In the genomic region with DNA sequence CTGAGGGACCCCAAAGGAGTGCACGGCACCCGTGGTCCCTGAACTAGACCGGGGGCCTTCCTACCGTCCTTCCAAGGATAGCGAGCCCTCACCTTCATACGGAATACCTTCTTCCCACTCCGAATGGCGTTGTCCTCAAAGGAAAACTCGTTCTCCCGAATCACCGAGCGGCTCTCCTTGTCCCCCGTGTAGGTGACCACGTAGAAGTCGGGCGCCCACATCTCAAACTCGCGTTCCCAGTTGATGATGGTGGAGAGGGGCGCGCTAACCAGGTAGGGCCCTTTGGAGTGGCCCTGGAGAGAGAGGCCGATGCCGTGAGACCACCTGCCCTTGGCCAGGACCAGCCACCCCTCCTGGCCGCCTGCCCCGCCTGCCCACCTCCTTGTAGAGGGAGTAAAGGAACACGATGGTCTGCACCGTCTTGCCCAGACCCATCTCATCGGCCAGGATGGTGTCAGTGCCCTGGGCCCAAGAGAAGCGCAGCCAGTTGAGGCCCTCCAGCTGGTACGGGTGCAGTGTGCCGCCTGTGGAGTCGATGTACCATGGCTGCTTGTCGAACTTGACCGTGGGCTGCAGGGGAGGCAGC, we compare ENCODE assay signal across 16 cellular contexts. TPM values are rescaled to one million over a fixed set of nuclear protein-coding genes. Genes with fewer than 3 reads are reported as not detected.
DNase-seq lines count a peak whose midpoint lies in the region; ATAC-seq lines count a peak whose summit lies in the region.
"Had no signal": no experiment of that assay in that cellular context is flagged by ENCODE, and none has a peak within 500 bp of the region (broad histone marks: within the 10 kb centered on the region; RNA-seq: fewer than 3 reads in every experiment).

No MANE protein-coding gene starts in this region.

- H3K4me3 Mint-ChIP-seq in stimulated activated naive CD8-positive, alpha-beta T cell treated with anti-CD3 and anti-CD28 coated beads, Interleukin-15, amount 100 ng/mL, for 72 hours: no peak overlapping the region
- H3K4me3 Mint-ChIP-seq: CD8-positive, alpha-beta T cell had no signal

- peak; percentile 3 for ATAC-seq in stimulated activated naive CD8-positive, alpha-beta T cell treated with anti-CD3 and anti-CD28 coated beads, Interleukin-15, amount 100 ng/mL, for 72 hours
- no peak for ATAC-seq in stimulated activated naive CD8-positive, alpha-beta T cell treated with anti-CD3 and anti-CD28 coated beads, Interleukin-15, Interleukin-2, amounts not matched to agents 100 U/mL and 50 U/mL, for 24 hours
- ATAC-seq in HG02610 (IDR thresholded peaks at IDR 0.05; ENCODE audit: unreplicated experiment): no peak
- ATAC-seq: CD8-positive, alpha-beta T cell had no signal

- H3K27ac ChIP-seq in angular gyrus (ENCODE audit: low read depth, low read length) (peak overlapping the region; percentile 77), temporal lobe (ENCODE audit: low read depth, low read length) (peak overlapping the region; percentile 61)
- H3K27ac ChIP-seq: A549, C4-2B had no signal

- no peaks in the 10 kb centered on the region for H3K27me3 Mint-ChIP-seq in stimulated activated naive CD8-positive, alpha-beta T cell treated with anti-CD3 and anti-CD28 coated beads, Interleukin-15, amount 100 ng/mL, for 72 hours

- no peak for DNase-seq in stimulated activated naive CD8-positive, alpha-beta T cell treated with anti-CD3 and anti-CD28 coated beads, Interleukin-15, amount 100 ng/mL, for 72 hours
- no peak for DNase-seq in stimulated activated naive CD8-positive, alpha-beta T cell treated with anti-CD3 and anti-CD28 coated beads, Interleukin-15, Interleukin-2, amounts not matched to agents 100 U/mL and 50 U/mL, for 24 hours
- no peak for DNase-seq in pons (ENCODE audit: low spot score)
- DNase-seq: 8988T; ACHN; AML-193; BE2C; CD8-positive, alpha-beta T cell; DND-41; GOT3 had no signal

- H3K4me1 Mint-ChIP-seq in stimulated activated naive CD8-positive, alpha-beta T cell treated with anti-CD3 and anti-CD28 coated beads, Interleukin-15, amount 100 ng/mL, for 72 hours: no peaks in the 10 kb centered on the region

- H3K27ac Mint-ChIP-seq in stimulated activated naive CD8-positive, alpha-beta T cell treated with anti-CD3 and anti-CD28 coated beads, Interleukin-15, amount 100 ng/mL, for 72 hours: no peak overlapping the region
- H3K27ac Mint-ChIP-seq: CD4-positive, CD25-positive, alpha-beta regulatory T cell; CD8-positive, alpha-beta T cell had no signal

- H3K9me3 Mint-ChIP-seq in stimulated activated naive CD8-positive, alpha-beta T cell treated with anti-CD3 and anti-CD28 coated beads, Interleukin-15, amount 100 ng/mL, for 72 hours: no peaks in the 10 kb centered on the region
- H3K9me3 Mint-ChIP-seq: CD4-positive, CD25-positive, alpha-beta regulatory T cell; CD8-positive, alpha-beta T cell had no signal

RNA-seq across cellular contexts. Expression of a gene that starts 38.0 kb away (rescaled TPM):
- total RNA-seq in temporal lobe: 35.2 TPM
- total RNA-seq: CD4-positive, CD25-positive, alpha-beta regulatory T cell had no signal

RNA-seq across cellular contexts. Expression of a gene that starts 57.3 kb away (rescaled TPM):
- total RNA-seq in temporal lobe: 313 TPM
